11 cellular contexts compared by ENCODE assay signal in genomic region chr3:16174976-16175901, GRCh38. TPM values are rescaled to one million over a fixed set of nuclear protein-coding genes. Genes with fewer than 3 reads are reported as not detected.
A peak's percentile ranks its signal among the peaks of the same experiment; 100 is the strongest.
DNase-seq lines count a peak whose midpoint lies in the region; ATAC-seq, FAIRE-seq and TF ChIP-seq lines count a peak whose summit lies in the region.
"Had no signal": no experiment of that assay in that cellular context is flagged by ENCODE, and none has a peak within 500 bp of the region (broad histone marks: within the 10 kb centered on the region; RNA-seq: fewer than 3 reads in every experiment).

No MANE protein-coding gene starts in this region.

- peak overlapping the region; percentile 75 for H3K9ac ChIP-seq in astrocyte (ENCODE audit: low read length)
- no peak overlapping the region for H3K9ac ChIP-seq in kidney (ENCODE audit: low read length in 2 of 2)
- H3K9ac ChIP-seq in skeletal muscle satellite cell (ENCODE audit: low read depth, low read length) = peak overlapping the region; percentile 80

- H3K27ac ChIP-seq in astrocyte (ENCODE audit: low read depth, low read length) (peak overlapping the region; percentile 72), kidney (ENCODE audit: low read depth in 2 of 2, low read length in 2 of 2) (peak overlapping the region in 1 of 2 donors; percentile 5)

- intact Hi-C loops in kidney (cut with DNase I) = loop anchor here (5.0 kb wide), 1 partner anchor 128 kb away; no protein-coding TSS in a partner anchor

- H3K36me3 Mint-ChIP-seq in astrocyte (ENCODE audit: low read depth, unreplicated experiment) = no peaks in the 10 kb centered on the region

- H3K36me3 ChIP-seq in astrocyte (ENCODE audit: insufficient read depth, low read length) (no peaks in the 10 kb centered on the region), kidney (ENCODE audit: control insufficient read depth in 1 of 2, insufficient read depth in 2 of 2, low read length in 2 of 2) (no peaks in the 10 kb centered on the region), skeletal muscle satellite cell (ENCODE audit: insufficient read depth, low read length) (no peaks in the 10 kb centered on the region)

- no peaks in the 10 kb centered on the region for H3K27me3 ChIP-seq in astrocyte (ENCODE audit: insufficient read depth, low read length)
- H3K27me3 ChIP-seq in skeletal muscle satellite cell (ENCODE audit: control insufficient read depth, insufficient read depth, low read length) = no peaks in the 10 kb centered on the region
- H3K27me3 ChIP-seq: testis had no signal

- peaks cover 5% of the 10 kb centered on the region for H3K9me3 Mint-ChIP-seq in astrocyte (ENCODE audit: unreplicated experiment)

- ATAC-seq in stimulated activated naive CD8-positive, alpha-beta T cell treated with anti-CD3 and anti-CD28 coated beads, Interleukin-15, Interleukin-2, amounts not matched to agents 100 U/mL and 50 U/mL, for 24 hours = no peak

- no peaks in the 10 kb centered on the region for H4K20me1 ChIP-seq in astrocyte (ENCODE audit: insufficient read depth, low read length)

- H3K4me3 Mint-ChIP-seq in astrocyte (ENCODE audit: unreplicated experiment) = no peak overlapping the region

- H3K4me1 ChIP-seq in astrocyte (ENCODE audit: insufficient read depth, low read length) = peaks cover 64% of the 10 kb centered on the region
- peaks cover 0 to 8% of the 10 kb centered on the region in 2 donors for H3K4me1 ChIP-seq in kidney (ENCODE audit: control insufficient read depth in 1 of 2, insufficient read depth in 1 of 2, low read depth in 1 of 2, low read length in 2 of 2)
- H3K4me1 ChIP-seq in skeletal muscle satellite cell (ENCODE audit: control insufficient read depth, insufficient read depth, low read length) = peaks cover 73% of the 10 kb centered on the region

- H3K4me3 ChIP-seq in astrocyte (ENCODE audit: insufficient read depth, low read depth, low read length) = peak overlapping the region; percentile 0
- peak overlapping the region; percentile 15 to 51 for H3K4me3 ChIP-seq in kidney (ENCODE audit: low read length in 2 of 2)
- peak overlapping the region; percentile 56 for H3K4me3 ChIP-seq in skeletal muscle satellite cell (ENCODE audit: low read length)

- H3K4me1 Mint-ChIP-seq in astrocyte (ENCODE audit: low read depth, unreplicated experiment) = peaks cover 39% of the 10 kb centered on the region

- H3K79me2 ChIP-seq in astrocyte (ENCODE audit: insufficient read depth, low read length) = peaks cover 4% of the 10 kb centered on the region

- no peak overlapping the region for H2AFZ ChIP-seq in astrocyte (ENCODE audit: low read depth, low read length)

- TF ChIP-seq CTCF in astrocyte (IDR thresholded peaks at IDR 0.05; ENCODE audit: insufficient read depth, low read depth, low read length) = no peak
- TF ChIP-seq CTCF in kidney (IDR thresholded peaks at IDR 0.05; ENCODE audit: borderline replicate concordance, extremely low read depth, insufficient read depth) = no peak

- DNase-seq in Ammon's horn (ENCODE audit: low spot score) = peak; percentile 47
- DNase-seq in astrocyte (ENCODE audit: low read depth) = peak; percentile 33
- no peak for DNase-seq in kidney
- DNase-seq in RCC 7860 (ENCODE audit: low spot score) = no peak
- DNase-seq in EL = no peak
- DNase-seq in Kasumi-1 (lab: John Stamatoyannopoulos, UW) = no peak
- no peak for DNase-seq in stimulated activated naive CD8-positive, alpha-beta T cell treated with anti-CD3 and anti-CD28 coated beads, Interleukin-15, Interleukin-2, amounts not matched to agents 100 U/mL and 50 U/mL, for 24 hours
- DNase-seq: activated CD8-positive, alpha-beta memory T cell treated with anti-CD3 and anti-CD28 coated beads, Interleukin-2, amount 50 U/mL, for 4 hours had no signal

- no peak for FAIRE-seq in astrocyte (lab: Jason Lieb, UNC)
- FAIRE-seq in kidney (lab: Jason Lieb, UNC) = no peak
- no peak for FAIRE-seq in RCC 7860 (lab: Jason Lieb, UNC)

- peaks cover 4% of the 10 kb centered on the region for H3K27me3 Mint-ChIP-seq in astrocyte (ENCODE audit: low read depth, unreplicated experiment)

- H3K27ac Mint-ChIP-seq in astrocyte (ENCODE audit: unreplicated experiment) = no peak overlapping the region

- peak overlapping the region; percentile 70 for H3K4me2 ChIP-seq in astrocyte (ENCODE audit: low read length)
- H3K4me2 ChIP-seq in skeletal muscle satellite cell (ENCODE audit: low read length) = peak overlapping the region; percentile 76

- H3K9me3 ChIP-seq in astrocyte (ENCODE audit: insufficient read depth, low read depth, low read length) = no peaks in the 10 kb centered on the region
- peaks cover 0 to 2% of the 10 kb centered on the region in 2 donors for H3K9me3 ChIP-seq in kidney (ENCODE audit: control insufficient read depth in 1 of 2, low read length in 2 of 2)
- no peaks in the 10 kb centered on the region for H3K9me3 ChIP-seq in skeletal muscle satellite cell (replicated peaks; ENCODE audit: low read length)
- H3K9me3 ChIP-seq: testis had no signal

RNA-seq across cellular contexts. Expression of gene GALNT15, which starts 0.8 kb away (rescaled TPM):
- total RNA-seq in astrocyte = 0.95 and 3.0 TPM in 2 replicates
- 39.9 TPM for total RNA-seq in kidney
- polyA plus RNA-seq in kidney (ENCODE audit: insufficient read depth, low read depth, low replicate concordance) = 5.5 TPM
- total RNA-seq in skeletal muscle satellite cell (2012; rRNA removed) = 36.7 and 37.5 TPM in 2 replicates
- total RNA-seq: G401 had no signal

Comparison
In these comparisons a context has a peak if more than half of its experiments do, and no peak if none do; other contexts are left out.
1. DNase-seq: peak in Ammon's horn (single experiment) and astrocyte (single experiment); none in kidney (single experiment), RCC 7860 (single experiment), EL (single experiment), Kasumi-1 (0 of 2) and stimulated activated naive CD8-positive, alpha-beta T cell treated with anti-CD3 and anti-CD28 coated beads, Interleukin-15, Interleukin-2, amounts not matched to agents 100 U/mL and 50 U/mL, for 24 hours (single experiment).
2. H3K4me3 ChIP-seq: peak in every context shown above with its lines; median percentile 56 in skeletal muscle satellite cell; 33 in kidney; 0 in astrocyte.
3. H3K9ac ChIP-seq: peak in astrocyte (single experiment) and skeletal muscle satellite cell (single experiment); none in kidney (0 of 2).
4. RNA of gene GALNT15, which starts 0.8 kb away (total RNA-seq): 39.9 TPM in kidney (single experiment); 0.95 to 3.0 TPM in astrocyte; every median in the first group is over 10 times any median in the second.